In genomic region chr15:40534371-40534770, GRCh38 we compare ENCODE assay signal across 23 cellular contexts.
"Had no signal": no experiment of that assay in that cellular context is flagged by ENCODE, and none has a peak within 500 bp of the region (broad histone marks: within the 10 kb centered on the region; RNA-seq: fewer than 3 reads in every experiment).

No MANE protein-coding gene starts in this region.

- H3K4me2 ChIP-seq: hepatocyte had no signal

- ATAC-seq: foreskin keratinocyte, left cardiac atrium, lower lobe of right lung, psoas muscle, right lobe of liver had no signal

- H2AFZ ChIP-seq: hepatocyte had no signal

- H3K4me3 ChIP-seq: colonic mucosa, esophagus squamous epithelium, hepatocyte, left ventricle myocardium inferior, lower lobe of right lung, psoas muscle, right lobe of liver had no signal

- H3K79me2 ChIP-seq: hepatocyte had no signal

- H3K27ac ChIP-seq: colonic mucosa, esophagus squamous epithelium, foreskin keratinocyte, hepatocyte, left ventricle myocardium inferior, lower lobe of right lung, neutrophil, psoas muscle, right lobe of liver had no signal

- DNase-seq: colonic mucosa; dermis blood vessel endothelial cell; esophagus squamous epithelium; foreskin keratinocyte; head of caudate nucleus; kidney; left cardiac atrium; left ventricle myocardium inferior; lower lobe of right lung; mesenchymal stem cell; midbrain; naive B cell; nephron progenitor cell; psoas muscle; retina; right lobe of liver; stimulated activated CD4-positive, alpha-beta T cell treated with anti-CD3 and anti-CD28 coated beads, Interleukin-15, amount 100 ng/mL, for 24 hours; stimulated activated CD4-positive, alpha-beta T cell treated with anti-CD3 and anti-CD28 coated beads, Interleukin-1b, Interleukin-23, amount 100 ng/mL, for 48 hours; stimulated activated CD4-positive, alpha-beta T cell treated with anti-CD3 and anti-CD28 coated beads, Interleukin-4, amount 100 ng/mL, for 4 hours; stimulated activated naive CD4-positive, alpha-beta T cell treated with Interleukin-2 at 50 U/mL for 16 hours; trophoblast cell had no signal

- H3K27me3 ChIP-seq: colonic mucosa, esophagus squamous epithelium, foreskin keratinocyte, hepatocyte, neutrophil, right lobe of liver had no signal

- H3K4me1 ChIP-seq: colonic mucosa, esophagus squamous epithelium, foreskin keratinocyte, lower lobe of right lung, right lobe of liver had no signal

- H3K36me3 ChIP-seq: colonic mucosa, left ventricle myocardium inferior, lower lobe of right lung, neutrophil, right lobe of liver had no signal

- H3K9me3 ChIP-seq: colonic mucosa, esophagus squamous epithelium, left ventricle myocardium inferior, lower lobe of right lung, neutrophil, psoas muscle, right lobe of liver had no signal
